In the genomic region with DNA sequence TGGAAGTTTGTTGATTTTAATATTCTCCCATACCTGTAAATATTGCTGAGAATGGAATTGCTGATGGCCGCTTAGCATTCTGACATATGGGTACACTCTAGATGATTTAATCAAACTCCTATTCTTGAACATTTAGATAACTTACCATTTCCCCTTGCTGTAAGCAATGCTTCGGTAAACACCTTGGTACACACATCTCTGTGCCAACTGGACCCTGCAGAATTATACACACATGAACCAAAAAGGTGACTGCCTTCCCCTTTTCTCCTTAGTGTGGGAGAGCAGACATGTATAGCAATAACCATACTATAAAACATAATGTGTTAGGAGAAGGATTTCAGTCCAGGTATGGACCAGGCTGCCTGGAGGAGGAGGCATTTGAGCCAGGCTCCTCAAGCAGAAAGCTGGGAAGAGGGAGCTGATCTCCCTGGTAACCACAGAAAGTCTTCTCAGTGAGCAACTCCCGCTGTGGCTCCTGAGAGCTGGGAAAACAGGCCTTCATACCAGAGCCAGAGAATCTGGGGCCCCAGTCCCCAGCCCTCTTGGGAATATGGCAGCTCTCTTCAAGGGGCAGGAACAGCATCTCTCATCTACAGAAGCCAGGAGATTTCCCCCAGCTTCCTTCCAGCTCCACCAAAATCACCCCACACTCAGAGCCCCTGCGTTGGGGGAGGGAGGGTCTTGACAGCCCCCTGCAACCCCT, we compare ENCODE assay signal across 9 cellular contexts. TPM values are rescaled to one million over a fixed set of nuclear protein-coding genes. Genes with fewer than 3 reads are reported as not detected.
DNase-seq lines count a peak whose midpoint lies in the region; ATAC-seq and TF ChIP-seq lines count a peak whose summit lies in the region.
"Had no signal": no experiment of that assay in that cellular context is flagged by ENCODE, and none has a peak within 500 bp of the region (broad histone marks: within the 10 kb centered on the region; RNA-seq: fewer than 3 reads in every experiment).

No MANE protein-coding gene starts in this region.

- H3K9me3 Mint-ChIP-seq in endothelial cell (ENCODE audit: unreplicated experiment), result no peaks in the 10 kb centered on the region

- WGBS in hepatocyte (ENCODE audit: low lambda C conversion rate, missing lambda C conversion rate), result 79% methylated on average over 3 of the region's 4 CpGs
- 79 to 84% methylated on average over 4 of the region's 4 CpGs for WGBS in sigmoid colon, 2 donors

- intact Hi-C loops in sigmoid colon (cut with DNase I), result loop anchor here (2.0 kb wide), 1 partner anchor 34 kb away; the partner anchor contains the start of gene CSF1

- H3K36me3 Mint-ChIP-seq in endothelial cell (ENCODE audit: low read depth, unreplicated experiment), result no peaks in the 10 kb centered on the region

- H3K9me3 ChIP-seq in hepatocyte (ENCODE audit: low read depth) (no peaks in the 10 kb centered on the region), sigmoid colon (no peaks in the 10 kb centered on the region)

- no peak overlapping the region for H3K4me3 Mint-ChIP-seq in endothelial cell (ENCODE audit: unreplicated experiment)

- H3K4me1 ChIP-seq in hepatocyte (ENCODE audit: insufficient read depth) (peaks cover 11% of the 10 kb centered on the region), sigmoid colon (peaks cover 0 to 44% (median 33%) of the 10 kb centered on the region in 4 donors)

- no peak for ATAC-seq in HG02970 (IDR thresholded peaks at IDR 0.05; ENCODE audit: low FRiP score, unreplicated experiment)
- no peak for ATAC-seq in GM19023 (IDR thresholded peaks at IDR 0.05; ENCODE audit: unreplicated experiment)
- ATAC-seq: activated T-helper 17 cell treated with anti-CD3 and anti-CD28 coated beads, Interleukin-2, amount 50 U/mL, for 72 hours had no signal

- TF ChIP-seq CTCF in hepatocyte (IDR thresholded peaks at IDR 0.05; ENCODE audit: poor library complexity) (no peak), sigmoid colon (IDR thresholded peaks at IDR 0.05) (no peak), endothelial cell (IDR thresholded peaks at IDR 0.05; ENCODE audit: unreplicated experiment) (no peak)

- H2AFZ ChIP-seq in hepatocyte, result peak overlapping the region; percentile 36

- no peaks in the 10 kb centered on the region for H3K79me2 ChIP-seq in hepatocyte

- TF ChIP-seq POLR2A in sigmoid colon (IDR thresholded peaks at IDR 0.05), result no peak

- no peak for TF ChIP-seq EP300 in sigmoid colon (IDR thresholded peaks at IDR 0.05)

- H3K27ac ChIP-seq in hepatocyte (peak overlapping the region; percentile 86), sigmoid colon (peak overlapping the region; percentile 74 to 86 (median 80))

- no peaks in the 10 kb centered on the region for H3K27me3 Mint-ChIP-seq in endothelial cell (ENCODE audit: unreplicated experiment)
- H3K27me3 Mint-ChIP-seq: activated T-helper 17 cell treated with anti-CD3 and anti-CD28 coated beads, Interleukin-2, amount 50 U/mL, for 72 hours had no signal

- H3K27me3 ChIP-seq in hepatocyte (no peaks in the 10 kb centered on the region), sigmoid colon (no peaks in the 10 kb centered on the region)

- DNase-seq in Daoy (ENCODE audit: low read depth) (peak; percentile 57), amniotic epithelial cell (ENCODE audit: low read depth) (peak; percentile 85), hepatocyte (ENCODE audit: low spot score) (peak; percentile 48), sigmoid colon (no peak), NCI-H1048 (lab: John Stamatoyannopoulos, UW) (no peak), endothelial cell (ENCODE audit: low spot score) (no peak)

- no peak overlapping the region for H3K27ac Mint-ChIP-seq in endothelial cell (ENCODE audit: unreplicated experiment)
- H3K27ac Mint-ChIP-seq: activated T-helper 17 cell treated with anti-CD3 and anti-CD28 coated beads, Interleukin-2, amount 50 U/mL, for 72 hours had no signal

- H3K4me3 ChIP-seq in hepatocyte, result no peak overlapping the region
- peak overlapping the region in 1 of 4 donors; percentile 4 for H3K4me3 ChIP-seq in sigmoid colon

- H4K20me1 ChIP-seq in hepatocyte (ENCODE audit: insufficient read depth, poor library complexity, severe bottlenecking), result no peaks in the 10 kb centered on the region

- H3K36me3 ChIP-seq in hepatocyte (replicated peaks; ENCODE audit: insufficient read depth, low read depth) (no peaks in the 10 kb centered on the region), sigmoid colon (no peaks in the 10 kb centered on the region)

- peak overlapping the region; percentile 69 for H3K4me2 ChIP-seq in hepatocyte

- no peaks in the 10 kb centered on the region for H3K9me2 ChIP-seq in hepatocyte (replicated peaks; ENCODE audit: insufficient read depth)

- H3K4me1 Mint-ChIP-seq in endothelial cell (ENCODE audit: unreplicated experiment), result peaks cover 35% of the 10 kb centered on the region

RNA-seq across cellular contexts. Expression of gene CSF1, which starts 33.9 kb away (rescaled TPM):
- total RNA-seq in Daoy (2014; rRNA removed; shearing (Covaris generic)), result 12.9 and 23.2 TPM in 2 replicates
- 9.1 and 9.4 TPM in 2 replicates for total RNA-seq in hepatocyte
- 13.5 and 19.1 TPM in 2 replicates for polyA plus RNA-seq in hepatocyte
- 100 to 1,000 TPM in 1 of 4 donors, 10 to 100 TPM in 3; 21.8 to 118 (median 47.5) TPM for total RNA-seq in sigmoid colon
- polyA plus RNA-seq in sigmoid colon, result 10 to 100 TPM in 1 of 3 donors, 1 to 10 TPM in 2; 3.0 to 15.0 (median 3.7) TPM
- total RNA-seq in endothelial cell (ENCODE audit: unreplicated experiment), result 2.1 TPM

Comparison
In these comparisons a context has a peak if more than half of its experiments do, and no peak if none do; other contexts are left out.
1. DNase-seq: peak in Daoy (single experiment), amniotic epithelial cell (single experiment) and hepatocyte (single experiment); none in sigmoid colon (single experiment), NCI-H1048 (single experiment) and endothelial cell (single experiment).